8 cellular contexts compared by ENCODE assay signal in the genomic region with DNA sequence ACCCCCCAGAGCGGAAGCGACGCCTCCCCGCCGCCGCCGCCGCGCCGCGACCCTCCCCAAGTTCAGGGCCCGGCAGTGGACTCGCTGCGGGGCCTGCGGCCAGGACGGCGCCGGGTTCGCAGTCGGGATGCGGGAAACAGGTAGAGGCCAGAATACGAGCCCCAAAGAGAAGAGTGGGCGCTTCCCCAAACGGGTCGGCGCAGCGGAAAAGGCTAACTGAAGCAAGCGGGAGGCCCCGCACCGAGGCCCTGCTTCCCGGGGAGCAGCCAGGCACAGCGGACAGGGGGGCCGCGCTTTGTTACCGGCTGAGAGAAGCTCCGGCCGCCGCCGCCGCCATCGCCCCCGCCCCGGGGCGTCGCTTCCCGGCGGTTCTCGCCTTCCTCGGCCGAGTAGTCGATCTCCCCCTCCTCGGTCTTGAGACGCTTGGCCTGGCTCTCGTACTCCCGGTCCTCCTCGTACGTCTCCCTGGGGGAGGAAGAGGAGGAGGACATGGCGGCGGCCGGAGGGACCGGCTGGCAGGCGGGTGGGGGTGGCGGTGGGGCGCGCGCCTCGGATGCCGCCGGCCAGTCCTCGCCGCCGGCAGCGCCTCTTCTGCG. TPM values are rescaled to one million over a fixed set of nuclear protein-coding genes. Genes with fewer than 3 reads are reported as not detected.
DNase-seq lines count a peak whose midpoint lies in the region; ATAC-seq and TF ChIP-seq lines count a peak whose summit lies in the region.

No MANE protein-coding gene starts in this region.

- no peaks in the 10 kb centered on the region for H4K20me1 ChIP-seq in OCI-LY1 (ENCODE audit: insufficient read depth, low read length)

- H2AFZ ChIP-seq in OCI-LY1 (ENCODE audit: low read length) (0 out of 2 replicates have a peak overlapping the region, but pooled peaks have one; percentile 2), trophoblast cell (ENCODE audit: insufficient read depth, low read length, poor library complexity) (peak overlapping the region; percentile 73)

- H2AK5ac ChIP-seq in trophoblast cell (ENCODE audit: low read length), result peak overlapping the region; percentile 96

- CTCF ChIA-PET in activated naive CD4-positive, alpha-beta T cell treated with anti-CD3 and anti-CD28 coated beads, Interleukin-2, amount 10 ng/mL, durations not matched to agents 7 days and 5 days (lab: Charles Lee), result interaction anchor here (1.1 to 6.9 kb wide), 10 partner anchors 21 to 123 kb away, joined by 3 to 91 read pairs (median 10); a partner anchor contains a TSS

- H4K91ac ChIP-seq in trophoblast cell (ENCODE audit: low read depth, low read length), result peak overlapping the region; percentile 97

- H3K4me1 ChIP-seq in OCI-LY1 (ENCODE audit: insufficient read depth, low read length, severe bottlenecking) (peaks cover 18% of the 10 kb centered on the region), trophoblast cell (ENCODE audit: control insufficient read depth in 1 of 2, insufficient read depth in 2 of 2, low read length in 2 of 2) (peaks cover 3 to 7% of the 10 kb centered on the region in 2 experiments)

- H3K27ac ChIP-seq in OCI-LY1 (ENCODE audit: low read depth, low read length, poor library complexity, severe bottlenecking), result no peak overlapping the region
- peak overlapping the region; percentile 99 for H3K27ac ChIP-seq in trophoblast cell (ENCODE audit: low read depth, low read length)

- H3K23ac ChIP-seq in trophoblast cell (ENCODE audit: low read length), result no peak overlapping the region

- peak overlapping the region; percentile 90 for H3K4ac ChIP-seq in trophoblast cell (ENCODE audit: low read depth, low read length)

- H3K36me3 ChIP-seq in OCI-LY1 (ENCODE audit: insufficient read depth, low read length), result no peaks in the 10 kb centered on the region
- no peaks in the 10 kb centered on the region for H3K36me3 ChIP-seq in trophoblast cell (ENCODE audit: control insufficient read depth in 1 of 2, insufficient read depth in 2 of 2, low read length in 2 of 2)

- DNase-seq in activated naive CD4-positive, alpha-beta T cell treated with anti-CD3 and anti-CD28 coated beads, Interleukin-2, amount 10 ng/mL, durations not matched to agents 7 days and 5 days, result peak; percentile 60
- peak; percentile 83 for DNase-seq in Right ventricle myocardium inferior (ENCODE audit: missing footprints)
- DNase-seq in trophoblast cell, result peak; percentile 11 to 37
- no peak for DNase-seq in COLO829 (ENCODE audit: low spot score)
- DNase-seq in AG08395 (ENCODE audit: low spot score), result no peak

- peak overlapping the region; percentile 91 for H3K4me2 ChIP-seq in OCI-LY1 (ENCODE audit: low read length)
- H3K4me2 ChIP-seq in trophoblast cell (ENCODE audit: low read length), result peak overlapping the region; percentile 51

- H3K9me2 ChIP-seq in OCI-LY1 (ENCODE audit: low read depth, low read length), result no peaks in the 10 kb centered on the region

- no peaks in the 10 kb centered on the region for H3F3A ChIP-seq in OCI-LY1 (ENCODE audit: insufficient read depth, low read length)

- H3K4me3 Mint-ChIP-seq in activated naive CD4-positive, alpha-beta T cell treated with anti-CD3 and anti-CD28 coated beads, Interleukin-2, amount 10 ng/mL, durations not matched to agents 7 days and 5 days, result peak overlapping the region; percentile 94

- peak overlapping the region; percentile 95 for H3K14ac ChIP-seq in trophoblast cell (ENCODE audit: low read length)

- H3K27me3 ChIP-seq in OCI-LY1 (ENCODE audit: insufficient read depth, low read length), result no peaks in the 10 kb centered on the region
- no peaks in the 10 kb centered on the region for H3K27me3 ChIP-seq in trophoblast cell (ENCODE audit: insufficient read depth, low read length)

- peak overlapping the region; percentile 97 for H2BK5ac ChIP-seq in trophoblast cell (ENCODE audit: low read depth, low read length, poor library complexity)

- intact Hi-C loops in Right ventricle myocardium inferior (cut with DNase I), result loop anchor here (2.0 kb wide), 2 partner anchors 65 to 119 kb away; a partner anchor contains a TSS

- peaks cover 12% of the 10 kb centered on the region for H3K79me1 ChIP-seq in trophoblast cell (ENCODE audit: low read length)

- H4K8ac ChIP-seq in trophoblast cell (ENCODE audit: low read depth, low read length), result peak overlapping the region; percentile 94

- peaks cover 46% of the 10 kb centered on the region for H3K4me1 Mint-ChIP-seq in activated naive CD4-positive, alpha-beta T cell treated with anti-CD3 and anti-CD28 coated beads, Interleukin-2, amount 10 ng/mL, durations not matched to agents 7 days and 5 days

- H2BK12ac ChIP-seq in trophoblast cell (ENCODE audit: low read length), result peak overlapping the region; percentile 29

- TF ChIP-seq CTCF in OCI-LY1 (IDR thresholded peaks at IDR 0.05; ENCODE audit: low read length), result no peak

- no peaks in the 10 kb centered on the region for H3K9me3 Mint-ChIP-seq in activated naive CD4-positive, alpha-beta T cell treated with anti-CD3 and anti-CD28 coated beads, Interleukin-2, amount 10 ng/mL, durations not matched to agents 7 days and 5 days

- ATAC-seq in HG02571 (IDR thresholded peaks at IDR 0.05; ENCODE audit: unreplicated experiment) (peak; percentile 15), Right ventricle myocardium inferior (no peak)

- peak overlapping the region; percentile 84 for H3K27ac Mint-ChIP-seq in activated naive CD4-positive, alpha-beta T cell treated with anti-CD3 and anti-CD28 coated beads, Interleukin-2, amount 10 ng/mL, durations not matched to agents 7 days and 5 days

- H3K79me2 ChIP-seq in OCI-LY1 (ENCODE audit: insufficient read depth, low read length) (no peaks in the 10 kb centered on the region), trophoblast cell (ENCODE audit: control insufficient read depth, insufficient read depth, low read length, poor library complexity) (peaks cover 15% of the 10 kb centered on the region)

- H3K9ac ChIP-seq in OCI-LY1 (ENCODE audit: low read length), result peak overlapping the region; percentile 53
- H3K9ac ChIP-seq in trophoblast cell (ENCODE audit: low read length), result peak overlapping the region; percentile 99

- H3K9me3 ChIP-seq in OCI-LY1 (ENCODE audit: low read length) (no peaks in the 10 kb centered on the region), trophoblast cell (ENCODE audit: insufficient read depth, low read depth, low read length) (no peaks in the 10 kb centered on the region)

- peak overlapping the region; percentile 97 for H4K12ac ChIP-seq in trophoblast cell (ENCODE audit: low read depth, low read length)

- H3K18ac ChIP-seq in trophoblast cell (ENCODE audit: low read length), result peak overlapping the region; percentile 97

- peaks cover 7% of the 10 kb centered on the region for H3K36me3 Mint-ChIP-seq in activated naive CD4-positive, alpha-beta T cell treated with anti-CD3 and anti-CD28 coated beads, Interleukin-2, amount 10 ng/mL, durations not matched to agents 7 days and 5 days

- H3K4me3 ChIP-seq in GM08714 (ENCODE audit: low read length), result peak overlapping the region; percentile 74
- peak overlapping the region; percentile 70 for H3K4me3 ChIP-seq in OCI-LY1 (ENCODE audit: low read depth, low read length, poor library complexity, severe bottlenecking)
- H3K4me3 ChIP-seq in trophoblast cell (ENCODE audit: low read depth, low read length), result peak overlapping the region; percentile 97

- peak overlapping the region; percentile 80 for H2BK120ac ChIP-seq in trophoblast cell (ENCODE audit: insufficient read depth, low read length, poor library complexity)

- H3K27me3 Mint-ChIP-seq in activated naive CD4-positive, alpha-beta T cell treated with anti-CD3 and anti-CD28 coated beads, Interleukin-2, amount 10 ng/mL, durations not matched to agents 7 days and 5 days, result no peaks in the 10 kb centered on the region

- no CpG with 5 or more reads among the region's 74 CpGs for WGBS in trophoblast cell (ENCODE audit: extremely low coverage, insufficient coverage, insufficient read length)

RNA-seq across cellular contexts. Expression of a gene that starts 0.5 kb away (rescaled TPM):
- 22.5 TPM for total RNA-seq in Right ventricle myocardium inferior
- polyA plus RNA-seq in trophoblast cell (2013), result 20.3 and 20.7 TPM in 2 replicates

Comparison
In these comparisons a context has a peak if more than half of its experiments do, and no peak if none do; other contexts are left out.
1. DNase-seq: peak in activated naive CD4-positive, alpha-beta T cell treated with anti-CD3 and anti-CD28 coated beads, Interleukin-2, amount 10 ng/mL, durations not matched to agents 7 days and 5 days (single experiment), Right ventricle myocardium inferior (single experiment) and trophoblast cell (2 of 2); none in COLO829 (single experiment) and AG08395 (single experiment).
2. Peak in every context shown above with its lines, with median percentiles within 50 percentile points of each other: H3K4me3 ChIP-seq.